19 cellular contexts compared by ENCODE assay signal in genomic region chr17:47277921-47278320, GRCh38. TPM values are rescaled to one million over a fixed set of nuclear protein-coding genes. Genes with fewer than 3 reads are reported as not detected.
DNase-seq lines count a peak whose midpoint lies in the region; TF ChIP-seq lines count a peak whose summit lies in the region.
"Had no signal": no experiment of that assay in that cellular context is flagged by ENCODE, and none has a peak within 500 bp of the region (broad histone marks: within the 10 kb centered on the region; RNA-seq: fewer than 3 reads in every experiment).

No MANE protein-coding gene starts in this region.

- TF ChIP-seq CTCF in breast epithelium (IDR thresholded peaks at IDR 0.05) (no peak), mammary epithelial cell (conservative IDR thresholded peaks at IDR 0.05 in 1 of 2, IDR thresholded peaks at IDR 0.05 in 1 of 2; ENCODE audit: extremely low read depth in 1 of 2, insufficient read depth in 1 of 2, low read depth in 1 of 2, low read length in 2 of 2) (no peak), esophagus muscularis mucosa (IDR thresholded peaks at IDR 0.05) (no peak), prostate gland (IDR thresholded peaks at IDR 0.05) (no peak), uterus (IDR thresholded peaks at IDR 0.05) (no peak)

- peak overlapping the region; percentile 82 to 93 for H3K27ac ChIP-seq in breast epithelium
- no peak overlapping the region for H3K27ac ChIP-seq in mammary epithelial cell (ENCODE audit: insufficient read depth, low read depth, low read length)
- H3K27ac ChIP-seq in esophagus muscularis mucosa (replicated peaks in 1 of 4): peak overlapping the region; percentile 89 to 95 (median 91)
- H3K27ac ChIP-seq in prostate gland: peak overlapping the region; percentile 63 to 76
- H3K27ac ChIP-seq in uterus: peak overlapping the region; percentile 92 to 95
- H3K27ac ChIP-seq: neutrophil had no signal

- H3K9ac ChIP-seq in mammary epithelial cell (ENCODE audit: insufficient read depth, low read length): no peak overlapping the region

- WGBS in mammary epithelial cell (ENCODE audit: low coverage, missing lambda C conversion rate): 100% methylated on average over 1 of the region's 1 CpG
- 96% methylated on average over 1 of the region's 1 CpG for WGBS in esophagus muscularis mucosa
- 100% methylated on average over 1 of the region's 1 CpG for WGBS in prostate gland

- CTCF ChIA-PET in mammary epithelial cell (lab: Charles Lee; ENCODE audit: low non-redundant PET): no interaction called here
- CTCF ChIA-PET in HEK293T (lab: Yijun Ruan, JAX): interaction anchor here (0.7 kb wide), 1 partner anchor 607 kb away, joined by 3 read pairs; no protein-coding TSS in a partner anchor

- dilution Hi-C loops in mammary epithelial cell (cut with HindIII; ENCODE audit: low sequenced_read_pairs): no loop called here

- in situ Hi-C loops in mammary epithelial cell (cut with MboI; ENCODE audit: low sequenced_read_pairs in 2 of 2): no loop called here

- H3K9me3 ChIP-seq in breast epithelium (no peaks in the 10 kb centered on the region), mammary epithelial cell (replicated peaks; ENCODE audit: insufficient read depth, low read length) (no peaks in the 10 kb centered on the region), esophagus muscularis mucosa (no peaks in the 10 kb centered on the region), prostate gland (no peaks in the 10 kb centered on the region), uterus (no peaks in the 10 kb centered on the region)
- H3K9me3 ChIP-seq: neutrophil, testis had no signal

- DNase-seq in breast epithelium (ENCODE audit: low spot score in 2 of 2): no peak
- no peak for DNase-seq in mammary epithelial cell
- DNase-seq in esophagus muscularis mucosa (ENCODE audit: extremely low spot score): no peak
- no peak for DNase-seq in prostate gland (ENCODE audit: low spot score)
- no peak for DNase-seq in uterus
- no peak for DNase-seq in activated gamma-delta T cell treated with Interleukin-2 at 50 U/mL for 16 hours
- DNase-seq in D341Med (ENCODE audit: low spot score): no peak
- DNase-seq in HEK293T (ENCODE audit: extremely low spot score): no peak
- DNase-seq: activated CD4-positive, CD25-positive, alpha-beta regulatory T cell treated with anti-CD3 and anti-CD28 coated beads, Interleukin-2, amount 50 U/mL, for 72 hours; activated CD8-positive, alpha-beta memory T cell treated with anti-CD3 and anti-CD28 coated beads, Interleukin-2, amount 50 U/mL, for 4 hours; cortex of kidney; mesendoderm; NCI-H2081; NCI-H748 treated with DMSO at 0.1 percent for 48 hours; T-helper 17 cell; testis had no signal

- no peaks in the 10 kb centered on the region for H3K27me3 ChIP-seq in breast epithelium
- H3K27me3 ChIP-seq in mammary epithelial cell (ENCODE audit: insufficient read depth, low read length): no peaks in the 10 kb centered on the region
- no peaks in the 10 kb centered on the region for H3K27me3 ChIP-seq in esophagus muscularis mucosa
- H3K27me3 ChIP-seq in prostate gland (replicated peaks; ENCODE audit: insufficient read depth): no peaks in the 10 kb centered on the region
- no peaks in the 10 kb centered on the region for H3K27me3 ChIP-seq in uterus
- H3K27me3 ChIP-seq: testis had no signal

- no peak for TF ChIP-seq POLR2A in breast epithelium (IDR thresholded peaks at IDR 0.05)
- TF ChIP-seq POLR2A in esophagus muscularis mucosa (IDR thresholded peaks at IDR 0.05; ENCODE audit: low read depth): no peak
- no peak for TF ChIP-seq POLR2A in prostate gland (IDR thresholded peaks at IDR 0.05)
- TF ChIP-seq POLR2A in uterus (IDR thresholded peaks at IDR 0.05): no peak

- no peaks in the 10 kb centered on the region for H3K79me2 ChIP-seq in mammary epithelial cell (ENCODE audit: insufficient read depth, low read length)

- H3K36me3 ChIP-seq in breast epithelium: no peaks in the 10 kb centered on the region
- no peaks in the 10 kb centered on the region for H3K36me3 ChIP-seq in mammary epithelial cell (ENCODE audit: insufficient read depth, low read length)
- H3K36me3 ChIP-seq in esophagus muscularis mucosa: no peaks in the 10 kb centered on the region
- no peaks in the 10 kb centered on the region for H3K36me3 ChIP-seq in prostate gland
- no peaks in the 10 kb centered on the region for H3K36me3 ChIP-seq in uterus
- H3K36me3 ChIP-seq: neutrophil had no signal

- intact Hi-C loops in breast epithelium (cut with DNase I; ENCODE audit: low total_unique reads) (no loop called here), mammary epithelial cell (cut with micrococcal nuclease) (loop anchor here (2.0 kb wide), 4 partner anchors 17 to 37 kb away; no protein-coding TSS in a partner anchor), esophagus muscularis mucosa (cut with DNase I) (no loop called here), prostate gland (cut with DNase I) (no loop called here), uterus (cut with DNase I; ENCODE audit: low total_unique reads) (no loop called here)

- no TSS peak for BruUV-seq in mammary epithelial cell (replicated peaks; lab: Mats Ljungman, UMichigan)

- no peaks in the 10 kb centered on the region for H4K20me1 ChIP-seq in mammary epithelial cell (ENCODE audit: insufficient read depth, low read length)

- peaks cover 15 to 42% of the 10 kb centered on the region in 2 donors for H3K4me1 ChIP-seq in breast epithelium
- H3K4me1 ChIP-seq in mammary epithelial cell (ENCODE audit: insufficient read depth, low read length): peaks cover 53% of the 10 kb centered on the region
- H3K4me1 ChIP-seq in esophagus muscularis mucosa: peaks cover 66 to 85% (median 79%) of the 10 kb centered on the region in 4 donors
- H3K4me1 ChIP-seq in prostate gland (replicated peaks): peaks cover 11% of the 10 kb centered on the region
- peaks cover 25 to 41% of the 10 kb centered on the region in 2 donors for H3K4me1 ChIP-seq in uterus

- no peak for TF ChIP-seq EP300 in esophagus muscularis mucosa (IDR thresholded peaks at IDR 0.05)

- H3K4me2 ChIP-seq in mammary epithelial cell (ENCODE audit: insufficient read depth, low read depth, low read length): no peak overlapping the region

- no peak overlapping the region for H3K4me3 ChIP-seq in breast epithelium
- no peak overlapping the region for H3K4me3 ChIP-seq in mammary epithelial cell (replicated peaks in 1 of 3; ENCODE audit: insufficient read depth in 1 of 3, low read depth in 2 of 3, low read length in 3 of 3)
- H3K4me3 ChIP-seq in esophagus muscularis mucosa: no peak overlapping the region
- no peak overlapping the region for H3K4me3 ChIP-seq in prostate gland
- H3K4me3 ChIP-seq in uterus: no peak overlapping the region
- H3K4me3 ChIP-seq: testis had no signal

- POLR2A ChIA-PET in HEK293T (lab: Yijun Ruan, JAX): no interaction called here

- no peak overlapping the region for H2AFZ ChIP-seq in mammary epithelial cell (ENCODE audit: low read depth, low read length)

TF ChIP-seq in HEK293T, 16 proteins besides CTCF, POLR2A, EP300 and RAD21:
- no peak for TF ChIP-seq L3MBTL2 (conservative IDR thresholded peaks at IDR 0.05)
- TF ChIP-seq PKNOX1 (IDR thresholded peaks at IDR 0.05): no peak
- no peak for TF ChIP-seq FOXM1 (IDR thresholded peaks at IDR 0.05; ENCODE audit: borderline replicate concordance)
- no peak for TF ChIP-seq ELF4 (IDR thresholded peaks at IDR 0.05)
- no peak for TF ChIP-seq SUZ12 (IDR thresholded peaks at IDR 0.05)
- TF ChIP-seq CTBP1 (IDR thresholded peaks at IDR 0.05; ENCODE audit: borderline replicate concordance): no peak
- no peak for TF ChIP-seq TARDBP (IDR thresholded peaks at IDR 0.05)
- TF ChIP-seq NFRKB (IDR thresholded peaks at IDR 0.05): no peak
- TF ChIP-seq FOXK2 (IDR thresholded peaks at IDR 0.05): no peak
- no peak for TF ChIP-seq SP1 (IDR thresholded peaks at IDR 0.05)
- no peak for TF ChIP-seq ARNT (IDR thresholded peaks at IDR 0.05)
- no peak for TF ChIP-seq FOXA1 (IDR thresholded peaks at IDR 0.05)
- no peak for TF ChIP-seq LEF1 (IDR thresholded peaks at IDR 0.05; ENCODE audit: borderline replicate concordance)
- no peak for TF ChIP-seq BHLHE40 (IDR thresholded peaks at IDR 0.05; ENCODE audit: borderline replicate concordance)
- TF ChIP-seq ZNF384 (IDR thresholded peaks at IDR 0.05): no peak
- TF ChIP-seq HDGF (IDR thresholded peaks at IDR 0.05; ENCODE audit: borderline replicate concordance): no peak

RNA-seq across cellular contexts. Expression of gene ITGB3, which starts 24.3 kb away (rescaled TPM):
- total RNA-seq in breast epithelium: 10 to 100 TPM in 2 of 3 donors, 1 to 10 TPM in 1; 3.8 to 29.8 (median 14.6) TPM
- total RNA-seq in mammary epithelial cell: 10 to 100 TPM in 1 of 2 donors, 1 to 10 TPM in 1; 1.3 to 28.7 TPM
- 0.20 TPM for polyA plus RNA-seq in mammary epithelial cell
- not detected for polyA minus RNA-seq in mammary epithelial cell
- 10 to 100 TPM; 48.6 to 61.5 (median 54.9) TPM for total RNA-seq in esophagus muscularis mucosa
- 10 to 100 TPM in 1 of 2 donors, 1 to 10 TPM in 1; 3.4 to 12.4 TPM for total RNA-seq in prostate gland
- total RNA-seq in uterus: 10 to 100 TPM in 3 of 4 donors, 1 to 10 TPM in 1; 7.4 to 28.7 (median 23.5) TPM
- total RNA-seq: A172 had no signal

RNA-seq across cellular contexts. Expression of gene EFCAB13, which starts 45.8 kb away (rescaled TPM):
- 10 to 100 TPM in 2 of 3 donors, 1 to 10 TPM in 1; 8.8 to 16.4 (median 10.8) TPM for total RNA-seq in breast epithelium
- 1 to 10 TPM; 4.6 to 4.7 TPM for total RNA-seq in mammary epithelial cell
- polyA plus RNA-seq in mammary epithelial cell: 0.05 TPM
- not detected for polyA minus RNA-seq in mammary epithelial cell
- total RNA-seq in esophagus muscularis mucosa: 10 to 100 TPM in 1 of 4 donors, 1 to 10 TPM in 3; 4.0 to 12.9 (median 7.1) TPM
- total RNA-seq in prostate gland: 1 to 10 TPM; 4.5 to 8.9 TPM
- 10 to 100 TPM in 3 of 4 donors, 1 to 10 TPM in 1; 9.2 to 22.8 (median 14.5) TPM for total RNA-seq in uterus
- total RNA-seq: A172, HT1080 had no signal
